In the genomic region with DNA sequence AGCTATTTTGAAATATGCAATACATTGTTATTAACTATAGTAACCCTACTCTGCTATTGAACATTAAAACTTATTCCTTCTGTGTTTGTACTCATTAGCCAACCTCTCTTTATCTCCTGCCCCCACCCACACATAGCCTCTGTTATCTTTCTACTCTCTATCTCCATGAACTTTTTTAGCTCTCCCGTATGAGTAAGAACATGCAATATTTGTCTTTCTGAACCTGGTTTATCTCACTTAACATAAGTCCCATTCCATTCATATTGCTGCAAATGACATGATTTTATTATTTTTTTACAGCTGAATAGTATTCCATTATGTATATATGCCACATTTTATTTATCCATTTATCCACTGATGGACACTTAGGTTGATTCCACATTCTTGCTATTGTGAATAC, we compare ENCODE assay signal across 23 cellular contexts.
"Had no signal": no experiment of that assay in that cellular context is flagged by ENCODE, and none has a peak within 500 bp of the region (broad histone marks: within the 10 kb centered on the region; RNA-seq: fewer than 3 reads in every experiment).

No MANE protein-coding gene starts in this region.

- H3K4me3 Mint-ChIP-seq: effector memory CD8-positive, alpha-beta T cell; memory B cell; natural killer cell; stimulated activated naive CD8-positive, alpha-beta T cell treated with anti-CD3 and anti-CD28 coated beads, Interleukin-15, amount 100 ng/mL, for 72 hours had no signal

- H3K27ac ChIP-seq: gastrocnemius medialis, ovary, psoas muscle, sigmoid colon, suprapubic skin, transverse colon had no signal

- H3K27me3 Mint-ChIP-seq: effector memory CD8-positive, alpha-beta T cell; memory B cell; stimulated activated naive CD8-positive, alpha-beta T cell treated with anti-CD3 and anti-CD28 coated beads, Interleukin-15, amount 100 ng/mL, for 72 hours had no signal

- H3K4me1 ChIP-seq: gastrocnemius medialis, psoas muscle had no signal

- DNase-seq: cortex of kidney; effector memory CD8-positive, alpha-beta T cell; foreskin fibroblast; gastrocnemius medialis; head of caudate nucleus; left ventricle myocardium superior; natural killer cell; occipital lobe; ovary; posterior cingulate gyrus; psoas muscle; right cardiac atrium; sigmoid colon; stimulated activated CD4-positive, alpha-beta T cell treated with anti-CD3 and anti-CD28 coated beads, Interleukin-2, amount 100 ng/mL, for 24 hours; stimulated activated CD4-positive, alpha-beta T cell treated with anti-CD3 and anti-CD28 coated beads, Interleukin-4, amount 100 ng/mL, for 4 hours; stimulated activated naive CD4-positive, alpha-beta T cell; stimulated activated naive CD8-positive, alpha-beta T cell treated with anti-CD3 and anti-CD28 coated beads, Interleukin-15, amount 100 ng/mL, for 72 hours; transverse colon had no signal

- FAIRE-seq: endometrium, keratinocyte had no signal

- H3K27ac Mint-ChIP-seq: memory B cell; stimulated activated naive CD8-positive, alpha-beta T cell treated with anti-CD3 and anti-CD28 coated beads, Interleukin-15, amount 100 ng/mL, for 72 hours had no signal

- H3K27me3 ChIP-seq: gastrocnemius medialis, ovary, sigmoid colon, suprapubic skin, transverse colon had no signal

- H3K9me3 Mint-ChIP-seq: natural killer cell had no signal

- H3K4me3 ChIP-seq: gastrocnemius medialis, lung, ovary, psoas muscle, sigmoid colon, suprapubic skin, transverse colon had no signal

- H3K9me3 ChIP-seq: gastrocnemius medialis, ovary, psoas muscle, suprapubic skin, transverse colon had no signal

- H3K36me3 ChIP-seq: gastrocnemius medialis, ovary, sigmoid colon, suprapubic skin, transverse colon had no signal
